In the genomic region with DNA sequence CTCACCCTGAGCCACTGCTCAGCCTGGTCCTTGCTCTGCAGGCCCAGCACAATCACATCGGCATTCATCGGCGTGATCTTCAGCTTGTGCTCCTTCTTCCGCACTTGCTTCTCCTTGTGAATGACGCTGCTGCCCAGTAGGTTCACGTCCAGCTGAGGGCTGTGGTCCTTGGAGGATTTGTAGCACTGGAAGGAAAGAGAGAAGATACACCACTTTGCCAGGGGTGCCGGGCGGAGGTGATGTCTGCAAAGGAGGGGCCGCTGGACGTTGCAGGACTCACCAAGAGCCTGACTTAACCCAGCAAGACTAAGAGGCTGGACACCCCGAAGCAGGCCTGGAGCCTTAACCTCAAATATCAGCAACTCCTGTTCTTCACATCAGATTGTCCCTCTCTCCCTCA, we compare ENCODE assay signal across 16 cellular contexts.
DNase-seq lines count a peak whose midpoint lies in the region; TF ChIP-seq lines count a peak whose summit lies in the region.
"Had no signal": no experiment of that assay in that cellular context is flagged by ENCODE, and none has a peak within 500 bp of the region (broad histone marks: within the 10 kb centered on the region; RNA-seq: fewer than 3 reads in every experiment).

No MANE protein-coding gene starts in this region.

- H3K4me1 ChIP-seq in neural progenitor cell (no peaks in the 10 kb centered on the region), spleen (peaks cover 0 to 19% (median 3%) of the 10 kb centered on the region in 6 donors)
- H3K4me1 ChIP-seq: BLaER1, Caco-2 had no signal

- H3K4me1 Mint-ChIP-seq in chondrocyte (ENCODE audit: low read depth), result peaks cover 2% of the 10 kb centered on the region
- peaks cover 44% of the 10 kb centered on the region for H3K4me1 Mint-ChIP-seq in neural progenitor cell
- H3K4me1 Mint-ChIP-seq: CD8-positive, alpha-beta memory T cell had no signal

- no peak for TF ChIP-seq POLR2A in spleen (IDR thresholded peaks at IDR 0.05)

- H3K27me3 Mint-ChIP-seq in chondrocyte (ENCODE audit: low read depth) (no peaks in the 10 kb centered on the region), neural progenitor cell (ENCODE audit: insufficient read depth, low read depth) (peaks cover 3% of the 10 kb centered on the region)

- TF ChIP-seq CTCF in chondrocyte (IDR thresholded peaks at IDR 0.05) (no peak), neural progenitor cell (IDR thresholded peaks at IDR 0.05) (no peak), spleen (IDR thresholded peaks at IDR 0.05 in 8 of 11, conservative IDR thresholded peaks at IDR 0.05 in 3 of 11) (no peak)

- peaks cover 1% of the 10 kb centered on the region for H3K36me3 Mint-ChIP-seq in chondrocyte (ENCODE audit: low read depth)
- peaks cover 6% of the 10 kb centered on the region for H3K36me3 Mint-ChIP-seq in neural progenitor cell

- H3K9me3 ChIP-seq in neural progenitor cell (ENCODE audit: low read depth) (no peaks in the 10 kb centered on the region), spleen (no peaks in the 10 kb centered on the region)
- H3K9me3 ChIP-seq: BLaER1, Caco-2 had no signal

- no peaks in the 10 kb centered on the region for H3K79me2 ChIP-seq in neural progenitor cell (ENCODE audit: low read depth)

- H3K4me3 Mint-ChIP-seq in chondrocyte (ENCODE audit: unreplicated experiment) (no peak overlapping the region), neural progenitor cell (no peak overlapping the region)
- H3K4me3 Mint-ChIP-seq: CD8-positive, alpha-beta memory T cell had no signal

- H3K9me3 Mint-ChIP-seq in chondrocyte (ENCODE audit: low read depth) (no peaks in the 10 kb centered on the region), neural progenitor cell (no peaks in the 10 kb centered on the region)
- H3K9me3 Mint-ChIP-seq: CD8-positive, alpha-beta memory T cell had no signal

- peak; percentile 19 for DNase-seq in activated effector memory CD4-positive, alpha-beta T cell treated with anti-CD3 and anti-CD28 coated beads, Interleukin-2, amount 50 U/mL, for 16 hours
- no peak for DNase-seq in activated effector memory CD4-positive, alpha-beta T cell treated with Interleukin-2 at 50 U/mL for 16 hours
- DNase-seq in chondrocyte (ENCODE audit: low spot score) (peak; percentile 74), neural progenitor cell (ENCODE audit: low spot score) (no peak), spleen (peak; percentile 68), T-helper 1 cell (no peak), A172 (ENCODE audit: low spot score) (no peak), medulla oblongata (ENCODE audit: extremely low spot score) (no peak)
- DNase-seq: AML-193; CD8-positive, alpha-beta memory T cell; DND-41; GDM1; GM23248 had no signal

- H3K36me3 ChIP-seq in neural progenitor cell (no peaks in the 10 kb centered on the region), spleen (peaks cover 0 to 60% (median 17%) of the 10 kb centered on the region in 6 donors)
- H3K36me3 ChIP-seq: BLaER1 had no signal

- H3K27ac ChIP-seq in neural progenitor cell (no peak overlapping the region), spleen (peak overlapping the region in 1 of 8 donors; percentile 80)
- H3K27ac ChIP-seq: 22Rv1, BLaER1, GM23248 had no signal

- H3K27ac Mint-ChIP-seq in chondrocyte (ENCODE audit: unreplicated experiment), result no peak overlapping the region
- peak overlapping the region; percentile 26 for H3K27ac Mint-ChIP-seq in neural progenitor cell

- 81 to 90% (median 82%) methylated on average over 11 of the region's 11 CpGs for WGBS in spleen, 5 donors

- no peaks in the 10 kb centered on the region for H4K20me1 ChIP-seq in neural progenitor cell (ENCODE audit: low read depth)
- H4K20me1 ChIP-seq: BLaER1 had no signal

- H3K4me2 ChIP-seq in neural progenitor cell, result no peak overlapping the region
- H3K4me2 ChIP-seq: BLaER1 had no signal

- H3K4me3 ChIP-seq in neural progenitor cell (no peak overlapping the region), spleen (no peak overlapping the region)
- H3K4me3 ChIP-seq: BLaER1, GM23248 had no signal

- no peak overlapping the region for H3K9ac ChIP-seq in neural progenitor cell
- H3K9ac ChIP-seq: BLaER1, GM23248 had no signal

- H2AFZ ChIP-seq in neural progenitor cell (replicated peaks), result no peak overlapping the region
- H2AFZ ChIP-seq: GM23248 had no signal

- H3F3A ChIP-seq in neural progenitor cell (ENCODE audit: low read depth), result no peaks in the 10 kb centered on the region

- intact Hi-C loops in spleen (cut with DNase I; ENCODE audit: low total_unique reads), result no loop called here

- no peaks in the 10 kb centered on the region for H3K27me3 ChIP-seq in neural progenitor cell
- no peaks in the 10 kb centered on the region for H3K27me3 ChIP-seq in spleen (replicated peaks in 1 of 7)
- H3K27me3 ChIP-seq: BLaER1 had no signal

Comparison
In these comparisons a context has a peak if more than half of its experiments do, and no peak if none do; other contexts are left out.
1. DNase-seq: peak in activated effector memory CD4-positive, alpha-beta T cell treated with anti-CD3 and anti-CD28 coated beads, Interleukin-2, amount 50 U/mL, for 16 hours (single experiment), chondrocyte (single experiment) and spleen (single experiment); none in activated effector memory CD4-positive, alpha-beta T cell treated with Interleukin-2 at 50 U/mL for 16 hours (single experiment), neural progenitor cell (single experiment), T-helper 1 cell (0 of 5), A172 (single experiment) and medulla oblongata (single experiment).